ENCODE assay signal across 1 cellular context in genomic region chr19:1908364-1908678, GRCh38.
TF ChIP-seq lines count a peak whose summit lies in the region.

No MANE protein-coding gene starts in this region.

TF ChIP-seq in K562, 482 proteins besides CTCF, POLR2A, EP300 and RAD21:
- peak; percentile 13 for TF ChIP-seq RBFOX2 (IDR thresholded peaks at IDR 0.05; ENCODE audit: low read depth, low read length)
- no peak for TF ChIP-seq MTA1 (IDR thresholded peaks at IDR 0.05; ENCODE audit: borderline replicate concordance)
- no peak for TF ChIP-seq BACH1 (tag; IDR thresholded peaks at IDR 0.05)
- TF ChIP-seq ZFP91 (CRISPR knock-in tag; IDR thresholded peaks at IDR 0.05) = no peak
- TF ChIP-seq IRF1 (CRISPR knock-in tag; IDR thresholded peaks at IDR 0.05; ENCODE audit: borderline replicate concordance) = no peak
TF ChIP-seq in K562: peak in this region for 1.
